ENCODE assay signal across 14 cellular contexts in genomic region chr1:36327421-36328087, GRCh38. TPM values are rescaled to one million over a fixed set of nuclear protein-coding genes. Genes with fewer than 3 reads are reported as not detected.
DNase-seq lines count a peak whose midpoint lies in the region; ATAC-seq and TF ChIP-seq lines count a peak whose summit lies in the region.
"Had no signal": no experiment of that assay in that cellular context is flagged by ENCODE, and none has a peak within 500 bp of the region (broad histone marks: within the 10 kb centered on the region; RNA-seq: fewer than 3 reads in every experiment).

No MANE protein-coding gene starts in this region.

- peak; percentile 23 to 44 for ATAC-seq in activated T-cell treated with anti-CD3 and anti-CD28 coated beads, Interleukin-2, amount 50 U/mL, for 72 hours (replicated peaks in 1 of 2)
- ATAC-seq in stimulated activated effector memory CD8-positive, alpha-beta T cell treated with anti-CD3 and anti-CD28 coated beads, Interleukin-12 subunit alpha, Interleukin-12 subunit beta, amount 100 ng/mL, for 72 hours: peak; percentile 67
- no peak for ATAC-seq in GM21515 (IDR thresholded peaks at IDR 0.05; ENCODE audit: unreplicated experiment)
- ATAC-seq: lower lobe of right lung had no signal

- no peak overlapping the region for H3K4me3 ChIP-seq in fibroblast of mammary gland (ENCODE audit: control insufficient read depth, low read depth, low read length)
- H3K4me3 ChIP-seq: hepatocyte, lower lobe of right lung had no signal

- peaks cover 21% of the 10 kb centered on the region for H3K27me3 Mint-ChIP-seq in activated T-cell treated with anti-CD3 and anti-CD28 coated beads, Interleukin-2, amount 50 U/mL, for 72 hours (ENCODE audit: low read depth)

- no peak for TF ChIP-seq CTCF in fibroblast of mammary gland (conservative IDR thresholded peaks at IDR 0.05; ENCODE audit: control insufficient read depth, insufficient read depth, low read depth, low read length)

- no peaks in the 10 kb centered on the region for H3K9me3 Mint-ChIP-seq in activated T-cell treated with anti-CD3 and anti-CD28 coated beads, Interleukin-2, amount 50 U/mL, for 72 hours
- no peaks in the 10 kb centered on the region for H3K9me3 Mint-ChIP-seq in stimulated activated effector memory CD8-positive, alpha-beta T cell treated with anti-CD3 and anti-CD28 coated beads, Interleukin-12 subunit alpha, Interleukin-12 subunit beta, amount 100 ng/mL, for 72 hours

- DNase-seq in activated T-cell treated with anti-CD3 and anti-CD28 coated beads, Interleukin-2, amount 50 U/mL, for 72 hours: no peak
- DNase-seq in activated T-cell treated with anti-CD3 and anti-CD28 coated beads for 4 hours (no peak), T1000 (lab: John Stamatoyannopoulos, UW) (peak; percentile 33), fibroblast of mammary gland (ENCODE audit: low read depth) (peak; percentile 54), SHP77 treated with DMSO at 0.1 percent for 48 hours (lab: John Stamatoyannopoulos, UW) (no peak), NCI-H524 treated with DMSO at 0.1 percent for 48 hours (lab: John Stamatoyannopoulos, UW) (no peak)
- DNase-seq in stimulated activated effector memory CD8-positive, alpha-beta T cell treated with anti-CD3 and anti-CD28 coated beads, Interleukin-12 subunit alpha, Interleukin-12 subunit beta, amount 100 ng/mL, for 72 hours (ENCODE audit: low spot score in 2 of 2): no peak
- DNase-seq: anterior cingulate cortex, DMS 273 treated with DMSO at 0.1 percent for 48 hours, lower lobe of right lung, NCI-H1417 treated with DMSO at 0.1 percent for 48 hours, nucleus accumbens had no signal

- no peak overlapping the region for H3K4me3 Mint-ChIP-seq in activated T-cell treated with anti-CD3 and anti-CD28 coated beads, Interleukin-2, amount 50 U/mL, for 72 hours
- H3K4me3 Mint-ChIP-seq in stimulated activated effector memory CD8-positive, alpha-beta T cell treated with anti-CD3 and anti-CD28 coated beads, Interleukin-12 subunit alpha, Interleukin-12 subunit beta, amount 100 ng/mL, for 72 hours: no peak overlapping the region

- no peaks in the 10 kb centered on the region for H3K36me3 Mint-ChIP-seq in activated T-cell treated with anti-CD3 and anti-CD28 coated beads, Interleukin-2, amount 50 U/mL, for 72 hours (ENCODE audit: insufficient read depth in 2 of 2)
- peaks cover 23% of the 10 kb centered on the region for H3K36me3 Mint-ChIP-seq in stimulated activated effector memory CD8-positive, alpha-beta T cell treated with anti-CD3 and anti-CD28 coated beads, Interleukin-12 subunit alpha, Interleukin-12 subunit beta, amount 100 ng/mL, for 72 hours

- H3K27ac Mint-ChIP-seq in activated T-cell treated with anti-CD3 and anti-CD28 coated beads, Interleukin-2, amount 50 U/mL, for 72 hours: no peak overlapping the region
- peak overlapping the region; percentile 59 for H3K27ac Mint-ChIP-seq in stimulated activated effector memory CD8-positive, alpha-beta T cell treated with anti-CD3 and anti-CD28 coated beads, Interleukin-12 subunit alpha, Interleukin-12 subunit beta, amount 100 ng/mL, for 72 hours

- H3K4me1 Mint-ChIP-seq in activated T-cell treated with anti-CD3 and anti-CD28 coated beads, Interleukin-2, amount 50 U/mL, for 72 hours (ENCODE audit: low read depth): peaks cover 23% of the 10 kb centered on the region
- peaks cover 32% of the 10 kb centered on the region for H3K4me1 Mint-ChIP-seq in stimulated activated effector memory CD8-positive, alpha-beta T cell treated with anti-CD3 and anti-CD28 coated beads, Interleukin-12 subunit alpha, Interleukin-12 subunit beta, amount 100 ng/mL, for 72 hours

RNA-seq across cellular contexts. Expression of gene EVA1B, which starts 4.1 kb away (rescaled TPM):
- 1 to 10 TPM; 8.0 to 9.4 TPM for total RNA-seq in activated T-cell treated with anti-CD3 and anti-CD28 coated beads, Interleukin-2, amount 50 U/mL, for 72 hours

RNA-seq across cellular contexts. Expression of gene SH3D21, which starts 21.4 kb away (rescaled TPM):
- 10 to 100 TPM in 1 of 2 donors, 1 to 10 TPM in 1; 8.1 to 16.3 TPM for total RNA-seq in activated T-cell treated with anti-CD3 and anti-CD28 coated beads, Interleukin-2, amount 50 U/mL, for 72 hours

RNA-seq across cellular contexts. Expression of gene STK40, which starts 58.2 kb away (rescaled TPM):
- 10 to 100 TPM; 56.1 to 63.5 TPM for total RNA-seq in activated T-cell treated with anti-CD3 and anti-CD28 coated beads, Interleukin-2, amount 50 U/mL, for 72 hours

Comparison
In these comparisons a context has a peak if more than half of its experiments do, and no peak if none do; other contexts are left out.
1. DNase-seq: peak in T1000 (single experiment) and fibroblast of mammary gland (single experiment); none in activated T-cell treated with anti-CD3 and anti-CD28 coated beads, Interleukin-2, amount 50 U/mL, for 72 hours (0 of 2), activated T-cell treated with anti-CD3 and anti-CD28 coated beads for 4 hours (single experiment), stimulated activated effector memory CD8-positive, alpha-beta T cell treated with anti-CD3 and anti-CD28 coated beads, Interleukin-12 subunit alpha, Interleukin-12 subunit beta, amount 100 ng/mL, for 72 hours (0 of 2), SHP77 treated with DMSO at 0.1 percent for 48 hours (single experiment) and NCI-H524 treated with DMSO at 0.1 percent for 48 hours (single experiment).